Comparison of ENCODE assay signal across 7 cellular contexts in genomic region chr9:111957856-111958631, GRCh38.
DNase-seq lines count a peak whose midpoint lies in the region; ATAC-seq and TF ChIP-seq lines count a peak whose summit lies in the region.

No MANE protein-coding gene starts in this region.

- intact Hi-C loops in dendritic cell treated with granulocyte-macrophage colony-stimulating factor and Interleukin-4, amounts not matched to agents 40 ng/mL and 50 ng/mL, for 4 days (cut with micrococcal nuclease), result loop anchor here (5.0 kb wide), 1 partner anchor 54 kb away; no protein-coding TSS in a partner anchor
- intact Hi-C loops in natural killer cell (cut with micrococcal nuclease), result no loop called here

- H3K27me3 Mint-ChIP-seq in dendritic cell treated with granulocyte-macrophage colony-stimulating factor and Interleukin-4, amounts not matched to agents 40 ng/mL and 50 ng/mL, for 4 days, result peaks cover 20% of the 10 kb centered on the region
- H3K27me3 Mint-ChIP-seq in natural killer cell (ENCODE audit: low read depth in 2 of 2), result peaks cover 16 to 51% of the 10 kb centered on the region in 2 donors

- H3K4me1 Mint-ChIP-seq in dendritic cell treated with granulocyte-macrophage colony-stimulating factor and Interleukin-4, amounts not matched to agents 40 ng/mL and 50 ng/mL, for 4 days (ENCODE audit: low read depth), result peaks cover 47% of the 10 kb centered on the region
- H3K4me1 Mint-ChIP-seq in natural killer cell, result peaks cover 6 to 11% of the 10 kb centered on the region in 2 donors

- H3K27ac Mint-ChIP-seq in dendritic cell treated with granulocyte-macrophage colony-stimulating factor and Interleukin-4, amounts not matched to agents 40 ng/mL and 50 ng/mL, for 4 days, result peak overlapping the region; percentile 83
- no peak overlapping the region for H3K27ac Mint-ChIP-seq in natural killer cell

- ATAC-seq in HG02981 (IDR thresholded peaks at IDR 0.05; ENCODE audit: unreplicated experiment) (peak; percentile 49), natural killer cell (peak in 1 of 3 donors; percentile 50)

- H3K9me3 Mint-ChIP-seq in dendritic cell treated with granulocyte-macrophage colony-stimulating factor and Interleukin-4, amounts not matched to agents 40 ng/mL and 50 ng/mL, for 4 days, result no peaks in the 10 kb centered on the region
- H3K9me3 Mint-ChIP-seq in natural killer cell, result no peaks in the 10 kb centered on the region

- POLR2A ChIA-PET in HEK293T (lab: Yijun Ruan, JAX), result no interaction called here

- H3K4me3 Mint-ChIP-seq in dendritic cell treated with granulocyte-macrophage colony-stimulating factor and Interleukin-4, amounts not matched to agents 40 ng/mL and 50 ng/mL, for 4 days, result peak overlapping the region; percentile 20
- H3K4me3 Mint-ChIP-seq in natural killer cell, result peak overlapping the region; percentile 55

- CTCF ChIA-PET in HEK293T (lab: Yijun Ruan, JAX), result no interaction called here

- no peak for TF ChIP-seq CTCF in natural killer cell (IDR thresholded peaks at IDR 0.05)

- H3K36me3 Mint-ChIP-seq in dendritic cell treated with granulocyte-macrophage colony-stimulating factor and Interleukin-4, amounts not matched to agents 40 ng/mL and 50 ng/mL, for 4 days (ENCODE audit: low read depth), result no peaks in the 10 kb centered on the region
- no peaks in the 10 kb centered on the region for H3K36me3 Mint-ChIP-seq in natural killer cell

- DNase-seq in GM03348 (ENCODE audit: low spot score), result peak; percentile 83
- peak; percentile 85 for DNase-seq in RPMI7951 (ENCODE audit: low read depth)
- no peak for DNase-seq in natural killer cell
- DNase-seq in HEK293T (ENCODE audit: extremely low spot score), result no peak
- DNase-seq in cortex of kidney (lab: John Stamatoyannopoulos, UW), result no peak

TF ChIP-seq in HEK293T, 16 proteins besides CTCF, POLR2A, EP300 and RAD21:
- TF ChIP-seq FOXK2 (IDR thresholded peaks at IDR 0.05) (no peak), LEF1 (IDR thresholded peaks at IDR 0.05; ENCODE audit: borderline replicate concordance) (no peak), TARDBP (IDR thresholded peaks at IDR 0.05) (no peak), ZNF384 (IDR thresholded peaks at IDR 0.05) (no peak), SUZ12 (IDR thresholded peaks at IDR 0.05) (no peak), CTBP1 (IDR thresholded peaks at IDR 0.05; ENCODE audit: borderline replicate concordance) (no peak)

Comparison
In these comparisons a context has a peak if more than half of its experiments do, and no peak if none do; other contexts are left out.
1. DNase-seq: peak in GM03348 (single experiment) and RPMI7951 (single experiment); none in natural killer cell (single experiment), HEK293T (single experiment) and cortex of kidney (single experiment).